Comparison of ENCODE assay signal across 22 cellular contexts in genomic region chr21:42722808-42723470, GRCh38.
DNase-seq lines count a peak whose midpoint lies in the region; ATAC-seq and TF ChIP-seq lines count a peak whose summit lies in the region.
"Had no signal": no experiment of that assay in that cellular context is flagged by ENCODE, and none has a peak within 500 bp of the region (broad histone marks: within the 10 kb centered on the region; RNA-seq: fewer than 3 reads in every experiment).

No MANE protein-coding gene starts in this region.

- H3K27ac ChIP-seq in heart right ventricle (peak overlapping the region in 6 of 10 donors; percentile 22 to 79 (median 58)), lower lobe of right lung (peak overlapping the region; percentile 14), brain microvascular endothelial cell (no peak overlapping the region)
- H3K27ac ChIP-seq: dorsolateral prefrontal cortex had no signal

- H3K36me3 ChIP-seq in heart right ventricle (no peaks in the 10 kb centered on the region), lower lobe of right lung (no peaks in the 10 kb centered on the region), skeletal muscle satellite cell (ENCODE audit: insufficient read depth, low read length) (no peaks in the 10 kb centered on the region), brain microvascular endothelial cell (replicated peaks) (no peaks in the 10 kb centered on the region)
- H3K36me3 ChIP-seq: SJSA1 had no signal

- H3K9ac ChIP-seq in skeletal muscle satellite cell (ENCODE audit: low read depth, low read length): no peak overlapping the region

- H3K9me3 ChIP-seq in heart right ventricle: no peaks in the 10 kb centered on the region
- H3K9me3 ChIP-seq in lower lobe of right lung: no peaks in the 10 kb centered on the region
- H3K9me3 ChIP-seq in skeletal muscle satellite cell (replicated peaks; ENCODE audit: low read length): no peaks in the 10 kb centered on the region
- H3K9me3 ChIP-seq: SJSA1 had no signal

- DNase-seq in heart right ventricle: no peak
- DNase-seq in Right ventricle myocardium superior: no peak
- DNase-seq in lower lobe of right lung: no peak
- no peak for DNase-seq in brain microvascular endothelial cell
- DNase-seq in NCI-H510A (lab: John Stamatoyannopoulos, UW): no peak
- DNase-seq: activated CD4-positive, alpha-beta memory T cell treated with anti-CD3 and anti-CD28 coated beads, Interleukin-2, amount 10 ng/mL, durations not matched to agents 7 days and 5 days; activated CD4-positive, CD25-positive, alpha-beta regulatory T cell treated with anti-CD3 and anti-CD28 coated beads, Interleukin-2, amount 50 U/mL, for 72 hours; activated effector memory CD4-positive, alpha-beta T cell treated with anti-CD3 and anti-CD28 coated beads, Interleukin-2, amount 50 U/mL, for 16 hours; activated naive CD8-positive, alpha-beta T cell treated with anti-CD3 and anti-CD28 coated beads, Interleukin-2, amount 10 ng/mL, durations not matched to agents 7 days and 5 days; AML-193; central memory CD4-positive, alpha-beta T cell; dorsolateral prefrontal cortex; HFFc6; NCI-H1105; NK-92 treated with Interleukin-12 subunit alpha and Interleukin-12 subunit beta, amount 100 ng/mL, for 24 hours; stimulated activated CD4-positive, alpha-beta T cell treated with anti-CD3 and anti-CD28 coated beads, Interleukin-1b, Interleukin-23, amount 100 ng/mL, for 48 hours; T-helper 1 cell had no signal

- no peak overlapping the region for H3K27ac Mint-ChIP-seq in stimulated activated memory B cell treated with anti-CD40 and anti-IgM and Interleukin-4, amounts not matched to agents 10 μg/mL and 1 μg/mL and 100 μg/mL, for 72 hours
- H3K27ac Mint-ChIP-seq: activated CD4-positive, alpha-beta memory T cell treated with anti-CD3 and anti-CD28 coated beads, Interleukin-2, amount 10 ng/mL, durations not matched to agents 7 days and 5 days; activated naive CD8-positive, alpha-beta T cell treated with anti-CD3 and anti-CD28 coated beads, Interleukin-2, amount 10 ng/mL, durations not matched to agents 7 days and 5 days; HFFc6 had no signal

- no peak for TF ChIP-seq CTCF in heart right ventricle (IDR thresholded peaks at IDR 0.05)
- TF ChIP-seq CTCF in lower lobe of right lung (IDR thresholded peaks at IDR 0.05): no peak
- no peak for TF ChIP-seq CTCF in brain microvascular endothelial cell (IDR thresholded peaks at IDR 0.05; ENCODE audit: low read depth, low read length, missing control alignments)

- peak overlapping the region; percentile 2 for H3K4me2 ChIP-seq in skeletal muscle satellite cell (ENCODE audit: low read length)

- H3K36me3 Mint-ChIP-seq in stimulated activated memory B cell treated with anti-CD40 and anti-IgM and Interleukin-4, amounts not matched to agents 10 μg/mL and 1 μg/mL and 100 μg/mL, for 72 hours: no peaks in the 10 kb centered on the region
- H3K36me3 Mint-ChIP-seq: activated naive CD8-positive, alpha-beta T cell treated with anti-CD3 and anti-CD28 coated beads, Interleukin-2, amount 10 ng/mL, durations not matched to agents 7 days and 5 days had no signal

- ATAC-seq in heart right ventricle: peak in 6 of 8 donors; percentile 18 to 51 (median 40)
- no peak for ATAC-seq in Right ventricle myocardium superior (ENCODE audit: poor library complexity)
- ATAC-seq in lower lobe of right lung: peak; percentile 41 to 51
- no peak for ATAC-seq in GM21528 (IDR thresholded peaks at IDR 0.05; ENCODE audit: low FRiP score, unreplicated experiment)
- no peak for ATAC-seq in stimulated activated memory B cell treated with anti-CD40 and anti-IgM and Interleukin-4, amounts not matched to agents 10 μg/mL and 1 μg/mL and 100 μg/mL, for 72 hours

- no peak overlapping the region for H3K4me3 Mint-ChIP-seq in stimulated activated memory B cell treated with anti-CD40 and anti-IgM and Interleukin-4, amounts not matched to agents 10 μg/mL and 1 μg/mL and 100 μg/mL, for 72 hours
- H3K4me3 Mint-ChIP-seq: activated CD4-positive, alpha-beta memory T cell treated with anti-CD3 and anti-CD28 coated beads, Interleukin-2, amount 10 ng/mL, durations not matched to agents 7 days and 5 days; activated naive CD8-positive, alpha-beta T cell treated with anti-CD3 and anti-CD28 coated beads, Interleukin-2, amount 10 ng/mL, durations not matched to agents 7 days and 5 days; HFFc6; neural crest cell had no signal

- in situ Hi-C loops in brain microvascular endothelial cell (cut with HindIII; ENCODE audit: low pct_ligation_motif_present, low sequenced_read_pairs): no loop called here

- WGBS in heart right ventricle, 2 donors: 73 to 74% methylated on average over 10 of the region's 10 CpGs

- peaks cover 17% of the 10 kb centered on the region for H3K4me1 Mint-ChIP-seq in stimulated activated memory B cell treated with anti-CD40 and anti-IgM and Interleukin-4, amounts not matched to agents 10 μg/mL and 1 μg/mL and 100 μg/mL, for 72 hours

- no peaks in the 10 kb centered on the region for H3K9me3 Mint-ChIP-seq in stimulated activated memory B cell treated with anti-CD40 and anti-IgM and Interleukin-4, amounts not matched to agents 10 μg/mL and 1 μg/mL and 100 μg/mL, for 72 hours
- H3K9me3 Mint-ChIP-seq: activated CD4-positive, alpha-beta memory T cell treated with anti-CD3 and anti-CD28 coated beads, Interleukin-2, amount 10 ng/mL, durations not matched to agents 7 days and 5 days; activated naive CD8-positive, alpha-beta T cell treated with anti-CD3 and anti-CD28 coated beads, Interleukin-2, amount 10 ng/mL, durations not matched to agents 7 days and 5 days; neural crest cell had no signal

- H3K4me1 ChIP-seq in heart right ventricle (peaks cover 0 to 46% (median 34%) of the 10 kb centered on the region in 9 donors), lower lobe of right lung (peaks cover 36% of the 10 kb centered on the region), skeletal muscle satellite cell (ENCODE audit: control insufficient read depth, insufficient read depth, low read length) (peaks cover 47% of the 10 kb centered on the region)

- H3K27me3 ChIP-seq in heart right ventricle (peaks cover 0 to 6% (median 0%) of the 10 kb centered on the region in 7 donors), lower lobe of right lung (ENCODE audit: low read depth) (no peaks in the 10 kb centered on the region), skeletal muscle satellite cell (ENCODE audit: control insufficient read depth, insufficient read depth, low read length) (no peaks in the 10 kb centered on the region), brain microvascular endothelial cell (replicated peaks) (peaks cover 38% of the 10 kb centered on the region)
- H3K27me3 ChIP-seq: dorsolateral prefrontal cortex, SJSA1 had no signal

- no peak overlapping the region for H3K4me3 ChIP-seq in heart right ventricle
- H3K4me3 ChIP-seq in lower lobe of right lung: no peak overlapping the region
- no peak overlapping the region for H3K4me3 ChIP-seq in skeletal muscle satellite cell (ENCODE audit: low read length)
- no peak overlapping the region for H3K4me3 ChIP-seq in brain microvascular endothelial cell (ENCODE audit: low read depth, low read length)
- H3K4me3 ChIP-seq: dorsolateral prefrontal cortex, SJSA1 had no signal

- H3K27me3 Mint-ChIP-seq in stimulated activated memory B cell treated with anti-CD40 and anti-IgM and Interleukin-4, amounts not matched to agents 10 μg/mL and 1 μg/mL and 100 μg/mL, for 72 hours: peaks cover 69% of the 10 kb centered on the region
- H3K27me3 Mint-ChIP-seq: activated naive CD8-positive, alpha-beta T cell treated with anti-CD3 and anti-CD28 coated beads, Interleukin-2, amount 10 ng/mL, durations not matched to agents 7 days and 5 days had no signal

- intact Hi-C loops in heart right ventricle (cut with DNase I): loop anchor here in 1 of 10 donors (5.0 kb wide), 1 partner anchor 71 kb away; the partner anchor contains the start of gene PDE9A
- intact Hi-C loops in Right ventricle myocardium superior (cut with DNase I): no loop called here
- intact Hi-C loops in lower lobe of right lung (cut with DNase I): no loop called here

Comparison
In these comparisons a context has a peak if more than half of its experiments do, and no peak if none do; other contexts are left out.
1. ATAC-seq: peak in heart right ventricle (6 of 8) and lower lobe of right lung (2 of 2); none in Right ventricle myocardium superior (single experiment), GM21528 (single experiment) and stimulated activated memory B cell treated with anti-CD40 and anti-IgM and Interleukin-4, amounts not matched to agents 10 μg/mL and 1 μg/mL and 100 μg/mL, for 72 hours (single experiment).